Comparison of ENCODE assay signal across 1 cellular context in the genomic region with DNA sequence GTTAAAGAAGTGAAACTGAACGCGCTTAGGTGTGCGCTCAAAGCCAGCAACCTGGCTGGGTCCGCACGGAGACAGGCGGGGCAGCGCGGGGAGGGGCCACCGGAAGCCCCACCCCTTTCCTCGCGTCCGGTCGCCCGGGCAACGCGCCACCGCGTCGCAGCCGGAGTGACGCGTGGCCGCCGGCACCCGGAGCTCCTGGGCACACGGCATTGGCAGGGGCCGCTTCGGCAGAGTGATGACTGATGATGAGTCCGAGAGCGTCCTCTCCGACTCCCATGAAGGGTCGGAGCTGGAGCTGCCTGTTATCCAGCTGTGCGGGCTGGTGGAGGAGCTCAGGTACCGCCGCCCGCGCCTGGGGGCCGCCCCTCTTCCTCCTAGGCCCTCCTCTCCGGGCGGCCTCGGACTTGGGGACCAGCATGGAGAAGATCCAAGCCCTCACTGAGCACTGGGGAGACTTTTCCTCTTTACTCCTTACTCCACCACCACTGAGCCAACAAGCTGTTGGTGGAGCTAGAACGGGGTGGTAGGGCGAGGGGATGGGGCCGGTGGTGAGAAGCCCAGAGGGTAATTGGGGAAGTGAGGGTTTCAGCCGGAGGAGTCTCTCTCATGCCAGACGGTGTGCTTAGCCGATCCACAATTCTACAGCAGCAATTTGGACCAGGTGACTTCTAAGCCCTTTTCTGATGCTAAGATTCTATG.
TF ChIP-seq lines count a peak whose summit lies in the region.

No MANE protein-coding gene starts in this region.

TF ChIP-seq in GM12878, 131 proteins besides CTCF, POLR2A, EP300 and RAD21 (continued from another document and continues in another):
- TF ChIP-seq SP1 (IDR thresholded peaks at IDR 0.05; ENCODE audit: low read depth, low read length) (peak; percentile 50), HDAC6 (IDR thresholded peaks at IDR 0.05; ENCODE audit: unreplicated experiment) (no peak), RUNX3 (IDR thresholded peaks at IDR 0.05; ENCODE audit: low read length) (peak; percentile 22; the same call in 1 of the 2 replicates), SMARCA5 (IDR thresholded peaks at IDR 0.05) (peak; percentile 46; the same call in 1 of the 2 replicates), BCL11A (IDR thresholded peaks at IDR 0.05; ENCODE audit: low read depth, low read length) (no peak), CBFB (IDR thresholded peaks at IDR 0.05; ENCODE audit: low read depth) (no peak), RELA (IDR thresholded peaks at IDR 0.05; ENCODE audit: borderline replicate concordance, partially characterized antibody) (no peak), BRCA1 (IDR thresholded peaks at IDR 0.05; ENCODE audit: low read depth, low read length) (no peak), GABPA (IDR thresholded peaks at IDR 0.05; ENCODE audit: low read depth) (no peak), MEF2B (IDR thresholded peaks at IDR 0.05; ENCODE audit: partially characterized antibody, poor library complexity, severe bottlenecking) (peak; percentile 25), JUND (IDR thresholded peaks at IDR 0.05; ENCODE audit: low read depth, low read length) (no peak), HDAC2 (IDR thresholded peaks at IDR 0.05) (no peak), ZBED1 (IDR thresholded peaks at IDR 0.05; ENCODE audit: borderline replicate concordance) (no peak), CREB1 (IDR thresholded peaks at IDR 0.05; ENCODE audit: low read depth) (peak; percentile 98), BHLHE40 (IDR thresholded peaks at IDR 0.05; ENCODE audit: borderline replicate concordance in 1 of 2, low read depth in 2 of 2, low read length in 1 of 2) (peak in 1 of 2 experiments; percentile 65; a peak in 2 of 4 replicates), TCF12 (IDR thresholded peaks at IDR 0.05; ENCODE audit: low read depth, low read length) (no peak), CBX5 (IDR thresholded peaks at IDR 0.05; ENCODE audit: low read depth) (no peak), POU2F2 (IDR thresholded peaks at IDR 0.05; ENCODE audit: borderline replicate concordance, low read depth, low read length) (no peak), KLF5 (IDR thresholded peaks at IDR 0.05; ENCODE audit: partially characterized antibody) (peak; percentile 48), NFXL1 (IDR thresholded peaks at IDR 0.05; ENCODE audit: borderline replicate concordance) (no peak), NFIC (IDR thresholded peaks at IDR 0.05; ENCODE audit: low read depth, low read length) (no peak), HCFC1 (IDR thresholded peaks at IDR 0.05; ENCODE audit: low read length) (peak; percentile 66), MTA2 (IDR thresholded peaks at IDR 0.05; ENCODE audit: low read depth) (no peak), WRNIP1 (IDR thresholded peaks at IDR 0.05; ENCODE audit: borderline replicate concordance, low read depth, low read length) (no peak), CHD1 (IDR thresholded peaks at IDR 0.05; ENCODE audit: low read depth, low read length) (no peak), JUNB (IDR thresholded peaks at IDR 0.05) (no peak), ESRRA (IDR thresholded peaks at IDR 0.05; ENCODE audit: low read length) (no peak), NBN (IDR thresholded peaks at IDR 0.05) (no peak), CREM (IDR thresholded peaks at IDR 0.05; ENCODE audit: low read depth) (peak; percentile 99), FOXM1 (IDR thresholded peaks at IDR 0.05; ENCODE audit: low read depth, low read length) (no peak), EZH2 (IDR thresholded peaks at IDR 0.05; ENCODE audit: borderline replicate concordance, control insufficient read depth, low read depth, low read length) (no peak), SREBF2 (IDR thresholded peaks at IDR 0.05; ENCODE audit: low read length) (no peak), SMAD5 (IDR thresholded peaks at IDR 0.05; ENCODE audit: low read depth) (no peak), ASH2L (IDR thresholded peaks at IDR 0.05; ENCODE audit: borderline replicate concordance, low read depth) (no peak), SREBF1 (IDR thresholded peaks at IDR 0.05; ENCODE audit: low read length) (no peak), STAT3 (IDR thresholded peaks at IDR 0.05; ENCODE audit: low read depth, low read length) (no peak), TARDBP (IDR thresholded peaks at IDR 0.05; ENCODE audit: borderline replicate concordance) (no peak), TCF7 (IDR thresholded peaks at IDR 0.05; ENCODE audit: borderline replicate concordance) (no peak), SRF (IDR thresholded peaks at IDR 0.05; ENCODE audit: low read depth in 2 of 2, low read length in 2 of 2) (peak in 1 of 2 experiments; percentile 83; a peak in 2 of 4 replicates), ETV6 (conservative IDR thresholded peaks at IDR 0.05 in 1 of 2, IDR thresholded peaks at IDR 0.05 in 1 of 2; ENCODE audit: borderline replicate concordance in 1 of 2, low read depth in 1 of 2) (no peak)
- TF ChIP-seq, protein P1, sequence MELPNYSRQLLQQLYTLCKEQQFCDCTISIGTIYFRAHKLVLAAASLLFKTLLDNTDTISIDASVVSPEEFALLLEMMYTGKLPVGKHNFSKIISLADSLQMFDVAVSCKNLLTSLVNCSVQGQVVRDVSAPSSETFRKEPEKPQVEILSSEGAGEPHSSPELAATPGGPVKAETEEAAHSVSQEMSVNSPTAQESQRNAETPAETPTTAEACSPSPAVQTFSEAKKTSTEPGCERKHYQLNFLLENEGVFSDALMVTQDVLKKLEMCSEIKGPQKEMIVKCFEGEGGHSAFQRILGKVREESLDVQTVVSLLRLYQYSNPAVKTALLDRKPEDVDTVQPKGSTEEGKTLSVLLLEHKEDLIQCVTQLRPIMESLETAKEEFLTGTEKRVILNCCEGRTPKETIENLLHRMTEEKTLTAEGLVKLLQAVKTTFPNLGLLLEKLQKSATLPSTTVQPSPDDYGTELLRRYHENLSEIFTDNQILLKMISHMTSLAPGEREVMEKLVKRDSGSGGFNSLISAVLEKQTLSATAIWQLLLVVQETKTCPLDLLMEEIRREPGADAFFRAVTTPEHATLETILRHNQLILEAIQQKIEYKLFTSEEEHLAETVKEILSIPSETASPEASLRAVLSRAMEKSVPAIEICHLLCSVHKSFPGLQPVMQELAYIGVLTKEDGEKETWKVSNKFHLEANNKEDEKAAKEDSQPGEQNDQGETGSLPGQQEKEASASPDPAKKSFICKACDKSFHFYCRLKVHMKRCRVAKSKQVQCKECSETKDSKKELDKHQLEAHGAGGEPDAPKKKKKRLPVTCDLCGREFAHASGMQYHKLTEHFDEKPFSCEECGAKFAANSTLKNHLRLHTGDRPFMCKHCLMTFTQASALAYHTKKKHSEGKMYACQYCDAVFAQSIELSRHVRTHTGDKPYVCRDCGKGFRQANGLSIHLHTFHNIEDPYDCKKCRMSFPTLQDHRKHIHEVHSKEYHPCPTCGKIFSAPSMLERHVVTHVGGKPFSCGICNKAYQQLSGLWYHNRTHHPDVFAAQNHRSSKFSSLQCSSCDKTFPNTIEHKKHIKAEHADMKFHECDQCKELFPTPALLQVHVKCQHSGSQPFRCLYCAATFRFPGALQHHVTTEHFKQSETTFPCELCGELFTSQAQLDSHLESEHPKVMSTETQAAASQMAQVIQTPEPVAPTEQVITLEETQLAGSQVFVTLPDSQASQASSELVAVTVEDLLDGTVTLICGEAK (IDR thresholded peaks at IDR 0.05; ENCODE audit: borderline replicate concordance) = no peak
- TF ChIP-seq, protein P2, sequence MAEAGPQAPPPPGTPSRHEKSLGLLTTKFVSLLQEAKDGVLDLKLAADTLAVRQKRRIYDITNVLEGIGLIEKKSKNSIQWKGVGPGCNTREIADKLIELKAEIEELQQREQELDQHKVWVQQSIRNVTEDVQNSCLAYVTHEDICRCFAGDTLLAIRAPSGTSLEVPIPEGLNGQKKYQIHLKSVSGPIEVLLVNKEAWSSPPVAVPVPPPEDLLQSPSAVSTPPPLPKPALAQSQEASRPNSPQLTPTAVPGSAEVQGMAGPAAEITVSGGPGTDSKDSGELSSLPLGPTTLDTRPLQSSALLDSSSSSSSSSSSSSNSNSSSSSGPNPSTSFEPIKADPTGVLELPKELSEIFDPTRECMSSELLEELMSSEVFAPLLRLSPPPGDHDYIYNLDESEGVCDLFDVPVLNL (IDR thresholded peaks at IDR 0.05; ENCODE audit: low read depth, low read length) = no peak
- TF ChIP-seq, protein P3, sequence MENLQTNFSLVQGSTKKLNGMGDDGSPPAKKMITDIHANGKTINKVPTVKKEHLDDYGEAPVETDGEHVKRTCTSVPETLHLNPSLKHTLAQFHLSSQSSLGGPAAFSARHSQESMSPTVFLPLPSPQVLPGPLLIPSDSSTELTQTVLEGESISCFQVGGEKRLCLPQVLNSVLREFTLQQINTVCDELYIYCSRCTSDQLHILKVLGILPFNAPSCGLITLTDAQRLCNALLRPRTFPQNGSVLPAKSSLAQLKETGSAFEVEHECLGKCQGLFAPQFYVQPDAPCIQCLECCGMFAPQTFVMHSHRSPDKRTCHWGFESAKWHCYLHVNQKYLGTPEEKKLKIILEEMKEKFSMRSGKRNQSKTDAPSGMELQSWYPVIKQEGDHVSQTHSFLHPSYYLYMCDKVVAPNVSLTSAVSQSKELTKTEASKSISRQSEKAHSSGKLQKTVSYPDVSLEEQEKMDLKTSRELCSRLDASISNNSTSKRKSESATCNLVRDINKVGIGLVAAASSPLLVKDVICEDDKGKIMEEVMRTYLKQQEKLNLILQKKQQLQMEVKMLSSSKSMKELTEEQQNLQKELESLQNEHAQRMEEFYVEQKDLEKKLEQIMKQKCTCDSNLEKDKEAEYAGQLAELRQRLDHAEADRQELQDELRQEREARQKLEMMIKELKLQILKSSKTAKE (IDR thresholded peaks at IDR 0.05; ENCODE audit: low read depth, poor library complexity, severe bottlenecking) = no peak
- TF ChIP-seq, protein P4, sequence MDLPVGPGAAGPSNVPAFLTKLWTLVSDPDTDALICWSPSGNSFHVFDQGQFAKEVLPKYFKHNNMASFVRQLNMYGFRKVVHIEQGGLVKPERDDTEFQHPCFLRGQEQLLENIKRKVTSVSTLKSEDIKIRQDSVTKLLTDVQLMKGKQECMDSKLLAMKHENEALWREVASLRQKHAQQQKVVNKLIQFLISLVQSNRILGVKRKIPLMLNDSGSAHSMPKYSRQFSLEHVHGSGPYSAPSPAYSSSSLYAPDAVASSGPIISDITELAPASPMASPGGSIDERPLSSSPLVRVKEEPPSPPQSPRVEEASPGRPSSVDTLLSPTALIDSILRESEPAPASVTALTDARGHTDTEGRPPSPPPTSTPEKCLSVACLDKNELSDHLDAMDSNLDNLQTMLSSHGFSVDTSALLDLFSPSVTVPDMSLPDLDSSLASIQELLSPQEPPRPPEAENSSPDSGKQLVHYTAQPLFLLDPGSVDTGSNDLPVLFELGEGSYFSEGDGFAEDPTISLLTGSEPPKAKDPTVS (IDR thresholded peaks at IDR 0.05; ENCODE audit: low read depth, low read length) = no peak
- TF ChIP-seq, protein P5, sequence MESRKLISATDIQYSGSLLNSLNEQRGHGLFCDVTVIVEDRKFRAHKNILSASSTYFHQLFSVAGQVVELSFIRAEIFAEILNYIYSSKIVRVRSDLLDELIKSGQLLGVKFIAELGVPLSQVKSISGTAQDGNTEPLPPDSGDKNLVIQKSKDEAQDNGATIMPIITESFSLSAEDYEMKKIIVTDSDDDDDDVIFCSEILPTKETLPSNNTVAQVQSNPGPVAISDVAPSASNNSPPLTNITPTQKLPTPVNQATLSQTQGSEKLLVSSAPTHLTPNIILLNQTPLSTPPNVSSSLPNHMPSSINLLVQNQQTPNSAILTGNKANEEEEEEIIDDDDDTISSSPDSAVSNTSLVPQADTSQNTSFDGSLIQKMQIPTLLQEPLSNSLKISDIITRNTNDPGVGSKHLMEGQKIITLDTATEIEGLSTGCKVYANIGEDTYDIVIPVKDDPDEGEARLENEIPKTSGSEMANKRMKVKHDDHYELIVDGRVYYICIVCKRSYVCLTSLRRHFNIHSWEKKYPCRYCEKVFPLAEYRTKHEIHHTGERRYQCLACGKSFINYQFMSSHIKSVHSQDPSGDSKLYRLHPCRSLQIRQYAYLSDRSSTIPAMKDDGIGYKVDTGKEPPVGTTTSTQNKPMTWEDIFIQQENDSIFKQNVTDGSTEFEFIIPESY (IDR thresholded peaks at IDR 0.05) = no peak
- TF ChIP-seq, protein P6, sequence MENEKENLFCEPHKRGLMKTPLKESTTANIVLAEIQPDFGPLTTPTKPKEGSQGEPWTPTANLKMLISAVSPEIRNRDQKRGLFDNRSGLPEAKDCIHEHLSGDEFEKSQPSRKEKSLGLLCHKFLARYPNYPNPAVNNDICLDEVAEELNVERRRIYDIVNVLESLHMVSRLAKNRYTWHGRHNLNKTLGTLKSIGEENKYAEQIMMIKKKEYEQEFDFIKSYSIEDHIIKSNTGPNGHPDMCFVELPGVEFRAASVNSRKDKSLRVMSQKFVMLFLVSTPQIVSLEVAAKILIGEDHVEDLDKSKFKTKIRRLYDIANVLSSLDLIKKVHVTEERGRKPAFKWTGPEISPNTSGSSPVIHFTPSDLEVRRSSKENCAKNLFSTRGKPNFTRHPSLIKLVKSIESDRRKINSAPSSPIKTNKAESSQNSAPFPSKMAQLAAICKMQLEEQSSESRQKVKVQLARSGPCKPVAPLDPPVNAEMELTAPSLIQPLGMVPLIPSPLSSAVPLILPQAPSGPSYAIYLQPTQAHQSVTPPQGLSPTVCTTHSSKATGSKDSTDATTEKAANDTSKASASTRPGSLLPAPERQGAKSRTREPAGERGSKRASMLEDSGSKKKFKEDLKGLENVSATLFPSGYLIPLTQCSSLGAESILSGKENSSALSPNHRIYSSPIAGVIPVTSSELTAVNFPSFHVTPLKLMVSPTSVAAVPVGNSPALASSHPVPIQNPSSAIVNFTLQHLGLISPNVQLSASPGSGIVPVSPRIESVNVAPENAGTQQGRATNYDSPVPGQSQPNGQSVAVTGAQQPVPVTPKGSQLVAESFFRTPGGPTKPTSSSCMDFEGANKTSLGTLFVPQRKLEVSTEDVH (IDR thresholded peaks at IDR 0.05; ENCODE audit: low read depth, partially characterized antibody) = no peak
- TF ChIP-seq, protein P7, sequence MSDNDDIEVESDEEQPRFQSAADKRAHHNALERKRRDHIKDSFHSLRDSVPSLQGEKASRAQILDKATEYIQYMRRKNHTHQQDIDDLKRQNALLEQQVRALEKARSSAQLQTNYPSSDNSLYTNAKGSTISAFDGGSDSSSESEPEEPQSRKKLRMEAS (IDR thresholded peaks at IDR 0.05; ENCODE audit: low read depth, low read length) = peak; percentile 53; the same call in 1 of the 2 replicates
- TF ChIP-seq, protein P8, sequence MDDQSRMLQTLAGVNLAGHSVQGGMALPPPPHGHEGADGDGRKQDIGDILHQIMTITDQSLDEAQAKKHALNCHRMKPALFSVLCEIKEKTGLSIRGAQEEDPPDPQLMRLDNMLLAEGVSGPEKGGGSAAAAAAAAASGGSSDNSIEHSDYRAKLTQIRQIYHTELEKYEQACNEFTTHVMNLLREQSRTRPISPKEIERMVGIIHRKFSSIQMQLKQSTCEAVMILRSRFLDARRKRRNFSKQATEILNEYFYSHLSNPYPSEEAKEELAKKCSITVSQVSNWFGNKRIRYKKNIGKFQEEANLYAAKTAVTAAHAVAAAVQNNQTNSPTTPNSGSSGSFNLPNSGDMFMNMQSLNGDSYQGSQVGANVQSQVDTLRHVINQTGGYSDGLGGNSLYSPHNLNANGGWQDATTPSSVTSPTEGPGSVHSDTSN (IDR thresholded peaks at IDR 0.05; ENCODE audit: insufficient replicate concordance, low read depth, low read length) = peak; percentile 27
- TF ChIP-seq, protein P9, sequence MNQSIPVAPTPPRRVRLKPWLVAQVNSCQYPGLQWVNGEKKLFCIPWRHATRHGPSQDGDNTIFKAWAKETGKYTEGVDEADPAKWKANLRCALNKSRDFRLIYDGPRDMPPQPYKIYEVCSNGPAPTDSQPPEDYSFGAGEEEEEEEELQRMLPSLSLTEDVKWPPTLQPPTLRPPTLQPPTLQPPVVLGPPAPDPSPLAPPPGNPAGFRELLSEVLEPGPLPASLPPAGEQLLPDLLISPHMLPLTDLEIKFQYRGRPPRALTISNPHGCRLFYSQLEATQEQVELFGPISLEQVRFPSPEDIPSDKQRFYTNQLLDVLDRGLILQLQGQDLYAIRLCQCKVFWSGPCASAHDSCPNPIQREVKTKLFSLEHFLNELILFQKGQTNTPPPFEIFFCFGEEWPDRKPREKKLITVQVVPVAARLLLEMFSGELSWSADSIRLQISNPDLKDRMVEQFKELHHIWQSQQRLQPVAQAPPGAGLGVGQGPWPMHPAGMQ (IDR thresholded peaks at IDR 0.05; ENCODE audit: borderline replicate concordance) = no peak
